ENCODE assay signal across 21 cellular contexts in genomic region chr1:2602866-2603520, GRCh38.
"Had no signal": no experiment of that assay in that cellular context is flagged by ENCODE, and none has a peak within 500 bp of the region (broad histone marks: within the 10 kb centered on the region; RNA-seq: fewer than 3 reads in every experiment).

No MANE protein-coding gene starts in this region.

- H3K27me3 Mint-ChIP-seq: activated CD8-positive, alpha-beta T cell treated with anti-CD3 and anti-CD28 coated beads for 36 hours; stimulated activated naive CD8-positive, alpha-beta T cell treated with anti-CD3 and anti-CD28 coated beads, Interleukin-15, Interleukin-2, amounts not matched to agents 100 ng/mL and 50 ng/mL, for 24 hours had no signal

- H3K4me1 Mint-ChIP-seq: activated naive CD8-positive, alpha-beta T cell treated with anti-CD3 and anti-CD28 coated beads, Interleukin-2, amount 10 ng/mL, durations not matched to agents 7 days and 5 days; mesothelial cell of epicardium had no signal

- H2AFZ ChIP-seq: parathyroid adenoma had no signal

- H3K4me1 ChIP-seq: parathyroid adenoma had no signal

- H3K4me3 Mint-ChIP-seq: activated CD8-positive, alpha-beta T cell treated with anti-CD3 and anti-CD28 coated beads for 36 hours; activated naive CD8-positive, alpha-beta T cell treated with anti-CD3 and anti-CD28 coated beads, Interleukin-2, amount 10 ng/mL, durations not matched to agents 7 days and 5 days; activated T-cell treated with anti-CD3 and anti-CD28 coated beads, Interleukin-2, amount 50 U/mL, for 72 hours; dendritic cell treated with granulocyte-macrophage colony-stimulating factor and Interleukin-4, amounts not matched to agents 40 ng/mL and 50 ng/mL, for 4 days; effector memory CD8-positive, alpha-beta T cell; mesothelial cell of epicardium; stimulated activated naive CD8-positive, alpha-beta T cell treated with anti-CD3 and anti-CD28 coated beads, Interleukin-15, Interleukin-2, amounts not matched to agents 100 ng/mL and 50 ng/mL, for 24 hours; T-helper 17 cell had no signal

- H3K9me3 ChIP-seq: testis had no signal

- ATAC-seq: activated CD8-positive, alpha-beta T cell treated with anti-CD3 and anti-CD28 coated beads for 36 hours; activated T-cell treated with anti-CD3 and anti-CD28 coated beads, Interleukin-2, amount 50 U/mL, for 72 hours; effector memory CD8-positive, alpha-beta T cell; T-helper 17 cell had no signal

- H3K9ac ChIP-seq: parathyroid adenoma had no signal

- H3K9me3 Mint-ChIP-seq: activated naive CD8-positive, alpha-beta T cell treated with anti-CD3 and anti-CD28 coated beads, Interleukin-2, amount 10 ng/mL, durations not matched to agents 7 days and 5 days; dendritic cell treated with granulocyte-macrophage colony-stimulating factor and Interleukin-4, amounts not matched to agents 40 ng/mL and 50 ng/mL, for 4 days; effector memory CD8-positive, alpha-beta T cell; stimulated activated naive CD8-positive, alpha-beta T cell treated with anti-CD3 and anti-CD28 coated beads, Interleukin-15, Interleukin-2, amounts not matched to agents 100 ng/mL and 50 ng/mL, for 24 hours had no signal

- H3K27ac Mint-ChIP-seq: activated CD8-positive, alpha-beta T cell treated with anti-CD3 and anti-CD28 coated beads for 36 hours; activated naive CD8-positive, alpha-beta T cell treated with anti-CD3 and anti-CD28 coated beads, Interleukin-2, amount 10 ng/mL, durations not matched to agents 7 days and 5 days; activated T-cell treated with anti-CD3 and anti-CD28 coated beads, Interleukin-2, amount 50 U/mL, for 72 hours; dendritic cell treated with granulocyte-macrophage colony-stimulating factor and Interleukin-4, amounts not matched to agents 40 ng/mL and 50 ng/mL, for 4 days; effector memory CD8-positive, alpha-beta T cell; mesothelial cell of epicardium; stimulated activated naive CD8-positive, alpha-beta T cell treated with anti-CD3 and anti-CD28 coated beads, Interleukin-15, Interleukin-2, amounts not matched to agents 100 ng/mL and 50 ng/mL, for 24 hours; T-helper 17 cell had no signal

- H3K4me3 ChIP-seq: skin epidermis, testis had no signal

- H3K79me2 ChIP-seq: parathyroid adenoma had no signal

- H3K36me3 Mint-ChIP-seq: activated naive CD8-positive, alpha-beta T cell treated with anti-CD3 and anti-CD28 coated beads, Interleukin-2, amount 10 ng/mL, durations not matched to agents 7 days and 5 days; mesothelial cell of epicardium had no signal

- H3K36me3 ChIP-seq: brain microvascular endothelial cell, WERI-Rb-1 had no signal

- H3K27me3 ChIP-seq: brain microvascular endothelial cell, testis had no signal

- DNase-seq: activated CD4-positive, alpha-beta T cell treated with anti-CD3 and anti-CD28 coated beads for 48 hours; activated CD8-positive, alpha-beta memory T cell treated with anti-CD3 and anti-CD28 coated beads, Interleukin-2, amount 50 U/mL, for 48 hours; activated CD8-positive, alpha-beta T cell treated with anti-CD3 and anti-CD28 coated beads for 36 hours; activated gamma-delta T cell treated with Interleukin-2 at 50 U/mL for 16 hours; activated naive CD8-positive, alpha-beta T cell treated with anti-CD3 and anti-CD28 coated beads, Interleukin-2, amount 10 ng/mL, durations not matched to agents 7 days and 5 days; activated T-cell treated with anti-CD3 and anti-CD28 coated beads, Interleukin-2, amount 50 U/mL, for 72 hours; brain microvascular endothelial cell; effector memory CD8-positive, alpha-beta T cell; foreskin melanocyte; kidney glomerular epithelial cell; retina; stimulated activated CD4-positive, alpha-beta T cell treated with anti-CD3 and anti-CD28 coated beads, Interleukin-4, amount 100 ng/mL, for 24 hours; T-helper 17 cell; WERI-Rb-1 had no signal

- H3K27ac ChIP-seq: brain microvascular endothelial cell, epithelial cell of prostate, parathyroid adenoma, skin epidermis, testis, WERI-Rb-1 had no signal
